23 cellular contexts compared by ENCODE assay signal in the genomic region with DNA sequence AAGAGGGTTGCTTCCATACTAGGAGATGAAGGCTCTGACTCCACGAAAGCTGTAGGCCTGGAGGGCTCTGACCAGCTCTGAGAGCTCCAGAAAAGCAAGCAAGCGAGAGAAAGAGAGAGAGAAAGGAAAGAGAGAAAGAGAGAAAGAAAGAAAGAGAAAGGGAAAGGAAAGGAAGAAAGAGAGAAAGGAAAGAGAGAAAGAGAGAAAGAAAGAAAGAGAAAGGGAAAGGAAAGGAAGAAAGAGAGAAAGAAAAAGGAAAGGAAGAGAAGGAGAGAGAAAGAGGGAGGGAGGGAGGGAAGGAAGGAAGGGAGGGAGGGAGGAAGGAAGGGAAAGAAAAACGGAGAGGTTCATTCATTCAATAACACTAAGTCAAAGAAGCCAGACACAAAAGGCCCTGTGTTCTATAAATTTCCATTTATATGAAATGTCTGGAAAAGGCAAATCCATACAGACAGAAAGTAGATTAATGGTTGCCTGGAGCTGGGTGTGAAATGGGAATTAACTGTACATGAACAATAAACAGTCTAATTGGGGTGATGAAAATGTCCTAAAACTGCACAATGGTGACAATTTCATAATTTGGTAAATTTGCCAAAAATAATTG. TPM values are rescaled to one million over a fixed set of nuclear protein-coding genes. Genes with fewer than 3 reads are reported as not detected.
A peak's percentile ranks its signal among the peaks of the same experiment; 100 is the strongest.
DNase-seq lines count a peak whose midpoint lies in the region; ATAC-seq, FAIRE-seq and TF ChIP-seq lines count a peak whose summit lies in the region.
"Had no signal": no experiment of that assay in that cellular context is flagged by ENCODE, and none has a peak within 500 bp of the region (broad histone marks: within the 10 kb centered on the region; RNA-seq: fewer than 3 reads in every experiment).

No MANE protein-coding gene starts in this region.

- POLR2A ChIA-PET in GM12878 (lab: Charles Lee) = interaction anchor here (8.0 kb wide), 1 partner anchor 78 kb away, joined by 115 read pairs; no protein-coding TSS in a partner anchor

- peaks cover 28% of the 10 kb centered on the region for H3K4me1 Mint-ChIP-seq in HFFc6 (ENCODE audit: low read depth)

- no peak for TF ChIP-seq CTCF in HFFc6 (IDR thresholded peaks at IDR 0.05)
- no peak for TF ChIP-seq CTCF in GM12878 (IDR thresholded peaks at IDR 0.05 in 2 of 3, conservative IDR thresholded peaks at IDR 0.05 in 1 of 3; ENCODE audit: control insufficient read depth in 2 of 3, extremely low read depth in 1 of 3, insufficient read depth in 1 of 3, low read depth in 3 of 3, low read length in 3 of 3)

- H3K4me1 ChIP-seq in GM12878 (ENCODE audit: control insufficient read depth, insufficient read depth, low read length) (peaks cover 5% of the 10 kb centered on the region; the same call in 1 of the 2 replicates), iPS-20b (ENCODE audit: insufficient read depth, low read length) (peaks cover 8% of the 10 kb centered on the region; the same call in 1 of the 2 replicates), stomach smooth muscle (ENCODE audit: control insufficient read depth, insufficient read depth, low read length) (peaks cover 22% of the 10 kb centered on the region)

- CTCF ChIA-PET in GM12878 (lab: Yijun Ruan, JAX) = interaction anchor here (0.9 to 8.0 kb wide), 19 partner anchors 9 to 278 kb away, joined by 3 to 162 read pairs (median 7); a partner anchor contains a TSS

- intact Hi-C loops in GM12878 (cut with micrococcal nuclease; ENCODE audit: unreplicated experiment) = loop anchor here (2.0 to 10.0 kb wide), 4 partner anchors 15 to 277 kb away; a partner anchor contains a TSS

- peak overlapping the region; percentile 65; the same call in 1 of the 2 replicates for H3K4me2 ChIP-seq in GM12878 (ENCODE audit: control insufficient read depth, insufficient read depth)

- H3K27ac Mint-ChIP-seq in HFFc6 = no peak overlapping the region; the same call in 1 of the 2 replicates
- H3K27ac Mint-ChIP-seq: activated T-helper 2 cell treated with anti-CD3 and anti-CD28 coated beads, Interferon-gamma antibody, Interleukin-2, Interleukin-4, amounts not matched to agents 10 μg/mL and 5 μg/mL and 100 μg/mL, durations not matched to agents 14 hours and 24 hours and 36 hours had no signal

- no peak overlapping the region for H3K4me3 ChIP-seq in GM12878
- peak overlapping the region; percentile 81 for H3K4me3 ChIP-seq in iPS-20b (ENCODE audit: low read length)
- no peak overlapping the region for H3K4me3 ChIP-seq in stomach smooth muscle (ENCODE audit: low read length in 2 of 2)
- H3K4me3 ChIP-seq: skin epidermis had no signal

- no peaks in the 10 kb centered on the region for H3K9me3 Mint-ChIP-seq in HFFc6
- H3K9me3 Mint-ChIP-seq: activated T-helper 2 cell treated with anti-CD3 and anti-CD28 coated beads, Interferon-gamma antibody, Interleukin-2, Interleukin-4, amounts not matched to agents 10 μg/mL and 5 μg/mL and 100 μg/mL, durations not matched to agents 14 hours and 24 hours and 36 hours had no signal

- H3K36me3 Mint-ChIP-seq in HFFc6 (ENCODE audit: low read depth) = peaks cover 7% of the 10 kb centered on the region; the same call in 1 of the 2 replicates

- DNase-seq in HFFc6 (no peak), GM12878 (ENCODE audit: low read depth, low spot score) (no peak), NCI-H187 treated with DMSO at 0.1 percent for 48 hours (lab: John Stamatoyannopoulos, UW) (no peak), retina (no peak)
- DNase-seq: amygdala; DMS79; KG1; mammary epithelial cell; NCI-H1092; NCI-H2107; nucleus accumbens; stimulated activated CD4-positive, alpha-beta T cell treated with anti-CD3 and anti-CD28 coated beads, Interleukin-4, amount 100 ng/mL, for 4 hours had no signal

- no peak overlapping the region for H3K27ac ChIP-seq in GM12878 (ENCODE audit: control insufficient read depth, insufficient read depth)
- H3K27ac ChIP-seq in iPS-20b (ENCODE audit: low read length) = no peak overlapping the region
- H3K27ac ChIP-seq in stomach smooth muscle (ENCODE audit: low read length) = peak overlapping the region; percentile 11
- H3K27ac ChIP-seq: epithelial cell of prostate, skin epidermis had no signal

- no peak for TF ChIP-seq RAD21 in GM12878 (IDR thresholded peaks at IDR 0.05; ENCODE audit: insufficient read depth, low read depth, low read length)

- 68% methylated on average over 3 of the region's 3 CpGs for WGBS in GM12878 (ENCODE audit: insufficient coverage, insufficient replicate concordance, low lambda C conversion rate, missing lambda C conversion rate)

- H3K36me3 ChIP-seq in GM12878 (ENCODE audit: control insufficient read depth in 2 of 2, insufficient read depth in 2 of 2, low read length in 1 of 2) = no peaks in the 10 kb centered on the region
- H3K36me3 ChIP-seq in iPS-20b (ENCODE audit: insufficient read depth, low read depth, low read length) = no peaks in the 10 kb centered on the region
- no peaks in the 10 kb centered on the region for H3K36me3 ChIP-seq in stomach smooth muscle (ENCODE audit: control insufficient read depth in 2 of 2, insufficient read depth in 2 of 2, low read length in 2 of 2)

- H3K4me3 Mint-ChIP-seq in HFFc6 = peak overlapping the region; percentile 90

- H3K79me2 ChIP-seq in GM12878 (ENCODE audit: control insufficient read depth, insufficient read depth, low read length) = peaks cover 30% of the 10 kb centered on the region

- no peak for FAIRE-seq in GM12878 (lab: Jason Lieb, UNC)
- FAIRE-seq: colon, GM19239, keratinocyte had no signal

- in situ Hi-C loops in GM12878 (cut with MboI) = loop anchor here (5.0 kb wide), 1 partner anchor 182 kb away; a partner anchor contains a TSS

- H3K27me3 Mint-ChIP-seq in HFFc6 (ENCODE audit: insufficient read depth) = peaks cover under 1% of the 10 kb centered on the region; the same call in 1 of the 2 replicates

- no peak for TF ChIP-seq POLR2A in GM12878 (IDR thresholded peaks at IDR 0.05; ENCODE audit: low read depth, low read length)

- H3K9me3 ChIP-seq in GM12878 (replicated peaks; ENCODE audit: control insufficient read depth, insufficient read depth, low read length) (no peaks in the 10 kb centered on the region), iPS-20b (ENCODE audit: insufficient read depth, low read depth, low read length) (no peaks in the 10 kb centered on the region), stomach smooth muscle (ENCODE audit: control insufficient read depth in 2 of 2, low read length in 2 of 2) (no peaks in the 10 kb centered on the region)

- no peak overlapping the region for H2AFZ ChIP-seq in GM12878 (ENCODE audit: control insufficient read depth, low read depth, low read length)

- no peak for ATAC-seq in GM12878
- no peak for ATAC-seq in GM19395 (IDR thresholded peaks at IDR 0.05; ENCODE audit: unreplicated experiment)

- no TSS peak for BruUV-seq in GM12878 (replicated peaks; lab: Mats Ljungman, UMichigan)

- RAD21 ChIA-PET in GM12878 (lab: Charles Lee; ENCODE audit: unreplicated experiment) = interaction anchor here (0.7 to 7.7 kb wide), 9 partner anchors 15 to 180 kb away, joined by 3 to 158 read pairs (median 17); a partner anchor contains a TSS

- no peak for TF ChIP-seq EP300 in GM12878 (IDR thresholded peaks at IDR 0.05; ENCODE audit: borderline replicate concordance in 1 of 2, control insufficient read depth in 1 of 2, low read depth in 2 of 2, low read length in 2 of 2)

- SMC1A ChIA-PET in GM12878 (lab: Charles Lee; ENCODE audit: uncharacterized antibody, unreplicated experiment) = interaction anchor here (0.9 to 10.5 kb wide), 7 partner anchors 15 to 119 kb away, joined by 3 to 165 read pairs (median 9); a partner anchor contains a TSS

- H4K20me1 ChIP-seq in GM12878 (ENCODE audit: control insufficient read depth, insufficient read depth) = no peaks in the 10 kb centered on the region

- H3K9ac ChIP-seq in GM12878 (ENCODE audit: control insufficient read depth, insufficient read depth, low read length) (no peak overlapping the region), iPS-20b (ENCODE audit: low read depth, low read length) (peak overlapping the region; percentile 14; the same call in 1 of the 2 replicates), stomach smooth muscle (ENCODE audit: low read length in 2 of 2) (no peak overlapping the region)

- no peaks in the 10 kb centered on the region for H3K27me3 ChIP-seq in GM12878 (replicated peaks in 1 of 2; ENCODE audit: control insufficient read depth in 2 of 2, insufficient read depth in 2 of 2, low read length in 1 of 2)
- H3K27me3 ChIP-seq in iPS-20b (ENCODE audit: insufficient read depth, low read length) = peaks cover 20% of the 10 kb centered on the region; the same call in 1 of the 2 replicates
- no peaks in the 10 kb centered on the region for H3K27me3 ChIP-seq in stomach smooth muscle (ENCODE audit: control insufficient read depth in 1 of 2, insufficient read depth in 2 of 2, low read length in 2 of 2)

RNA-seq across cellular contexts. Expression of a gene that starts 1.8 kb away (rescaled TPM):
- 10 to 100 TPM; 39.8 to 51.6 (median 47.5) TPM for total RNA-seq in HFFc6 (2021; fragmentation: NEBNext Ultra II Directional; extraction: Animal tissue kit (Norgen Biotek cat#: 25700))
- 217 and 221 TPM in 2 replicates for total RNA-seq in GM12878 (2013; cell fraction: nucleolus; rRNA removed)
- total RNA-seq in GM12878 (2014; rRNA removed) (55.8 and 57.4 TPM in 2 replicates), GM12878 (2014; rRNA removed; fragmentation: Illumina TruSeq; extraction: Trizol) (46.1 and 46.9 TPM in 2 replicates), GM12878 (2021) (75.4 and 96.4 TPM in 2 replicates)
- 28.9 TPM for polyA plus RNA-seq in GM12878 (2011; ENCODE audit: low read depth)
- polyA plus RNA-seq in GM12878 (2011; rRNA removed) (21.1 and 41.8 TPM in 2 replicates), GM12878 (2014; fragmentation: Illumina TruSeq; extraction: Trizol) (33.6 and 53.2 TPM in 2 replicates), GM12878 (2014; fragmentation: Nextera tagmentation; extraction: Ambion mirVana) (10 to 100 TPM; 14.2 to 20.4 TPM), GM12878 (2014; rRNA removed) (48.1 and 53.0 TPM in 2 replicates), GM12878 (2016; fragmentation: Nextera tagmentation; extraction: Ambion mirVana) (10 to 100 TPM; 54.9 to 55.3 TPM)
- polyA plus RNA-seq in GM12878 (2011; cell fraction: cytosol; rRNA removed) = 45.3 and 48.2 TPM in 2 replicates
- 80.4 and 105 TPM in 2 replicates for polyA plus RNA-seq in GM12878 (2011; cell fraction: nucleus; rRNA removed)
- polyA plus RNA-seq in GM12878 (2012) = 49.9 and 55.9 TPM in 2 replicates
- polyA minus RNA-seq in GM12878 (2011; rRNA and poly(A)+ RNA removed) = 68.4 and 96.0 TPM in 2 replicates
- polyA minus RNA-seq in GM12878 (2011; cell fraction: cytosol; rRNA and poly(A)+ RNA removed) = 35.1 and 36.6 TPM in 2 replicates
- polyA minus RNA-seq in GM12878 (2011; cell fraction: nucleus; rRNA and poly(A)+ RNA removed) = 53.1 and 106 TPM in 2 replicates

RNA-seq across cellular contexts. Expression of a gene that starts 4.2 kb away (rescaled TPM):
- total RNA-seq in HFFc6 (2021; fragmentation: NEBNext Ultra II Directional; extraction: Animal tissue kit (Norgen Biotek cat#: 25700)) = not detected
- not detected in 2 replicates for total RNA-seq in GM12878 (2013; cell fraction: nucleolus; rRNA removed)
- total RNA-seq in GM12878 (2014; rRNA removed) = not detected in 2 replicates
- total RNA-seq in GM12878 (2014; rRNA removed; fragmentation: Illumina TruSeq; extraction: Trizol) = not detected in 2 replicates
- not detected in 2 replicates for total RNA-seq in GM12878 (2021)
- polyA plus RNA-seq in GM12878 (2011; ENCODE audit: low read depth) = not detected
- polyA plus RNA-seq in GM12878 (2011; rRNA removed) = not detected in 2 replicates
- not detected in 2 replicates for polyA plus RNA-seq in GM12878 (2011; cell fraction: cytosol; rRNA removed)
- not detected in 2 replicates for polyA plus RNA-seq in GM12878 (2011; cell fraction: nucleus; rRNA removed)
- not detected in 2 replicates for polyA plus RNA-seq in GM12878 (2012)
- polyA plus RNA-seq in GM12878 (2014; fragmentation: Illumina TruSeq; extraction: Trizol) = not detected in 2 replicates
- not detected for polyA plus RNA-seq in GM12878 (2014; fragmentation: Nextera tagmentation; extraction: Ambion mirVana)
- polyA plus RNA-seq in GM12878 (2014; rRNA removed) = not detected in 2 replicates
- polyA plus RNA-seq in GM12878 (2016; fragmentation: Nextera tagmentation; extraction: Ambion mirVana) = under 1 TPM in 1 of 2 experiments, not detected in 1; 0.73 TPM
- polyA minus RNA-seq in GM12878 (2011; rRNA and poly(A)+ RNA removed) = not detected in 2 replicates
- polyA minus RNA-seq in GM12878 (2011; cell fraction: cytosol; rRNA and poly(A)+ RNA removed) = not detected in 2 replicates
- polyA minus RNA-seq in GM12878 (2011; cell fraction: nucleus; rRNA and poly(A)+ RNA removed) = not detected in 2 replicates
- total RNA-seq: activated T-helper 2 cell treated with anti-CD3 and anti-CD28 coated beads, Interferon-gamma antibody, Interleukin-2, Interleukin-4, amounts not matched to agents 10 μg/mL and 5 μg/mL and 100 μg/mL, durations not matched to agents 14 hours and 24 hours and 36 hours; mammary epithelial cell had no signal
- polyA plus RNA-seq: BJ, keratinocyte, mammary epithelial cell, thymus had no signal
